Comparison of ENCODE assay signal across 17 cellular contexts in genomic region chr2:25347846-25348245, GRCh38. TPM values are rescaled to one million over a fixed set of nuclear protein-coding genes. Genes with fewer than 3 reads are reported as not detected.
A peak's percentile ranks its signal among the peaks of the same experiment; 100 is the strongest.
DNase-seq lines count a peak whose midpoint lies in the region; ATAC-seq, FAIRE-seq and TF ChIP-seq lines count a peak whose summit lies in the region.
"Had no signal": no experiment of that assay in that cellular context is flagged by ENCODE, and none has a peak within 500 bp of the region (broad histone marks: within the 10 kb centered on the region; RNA-seq: fewer than 3 reads in every experiment).

No MANE protein-coding gene starts in this region.

- H3K4me3 ChIP-seq in fibroblast of lung (replicated peaks in 1 of 4; ENCODE audit: control extremely low read depth in 1 of 4, insufficient read depth in 1 of 4, low read depth in 3 of 4, low read length in 4 of 4) = no peak overlapping the region
- no peak overlapping the region for H3K4me3 ChIP-seq in gastrocnemius medialis
- H3K4me3 ChIP-seq: body of pancreas, colonic mucosa, skin epidermis, tibial artery had no signal

- no peak for ATAC-seq in activated CD8-positive, alpha-beta T cell treated with anti-CD3 and anti-CD28 coated beads for 36 hours
- no peak for ATAC-seq in stimulated activated naive B cell treated with anti-CD40 and anti-IgM and Interleukin-4, amounts not matched to agents 10 μg/mL and 1 μg/mL and 100 μg/mL, for 72 hours (replicated peaks)
- no peak for ATAC-seq in gastrocnemius medialis
- ATAC-seq: body of pancreas had no signal

- H3K4me1 ChIP-seq in fibroblast of lung (ENCODE audit: control insufficient read depth, extremely low read depth, insufficient read depth, low read length) (peaks cover 8% of the 10 kb centered on the region), gastrocnemius medialis (peaks cover 0 to 8% of the 10 kb centered on the region in 2 donors)
- H3K4me1 ChIP-seq: colonic mucosa, parathyroid adenoma had no signal

- POLR2A ChIA-PET in activated CD4-positive, alpha-beta memory T cell treated with anti-CD3 and anti-CD28 coated beads for 36 hours (lab: Charles Lee) = interaction anchor here (1.1 to 1.9 kb wide), 2 partner anchors 14 to 33 kb away, joined by 4 to 7 read pairs; no protein-coding TSS in a partner anchor
- POLR2A ChIA-PET in activated CD4-positive, alpha-beta memory T cell treated with anti-CD3 and anti-CD28 coated beads, Interleukin-2, amount 10 ng/mL, durations not matched to agents 7 days and 5 days (lab: Charles Lee) = interaction anchor here (0.9 to 2.3 kb wide), 2 partner anchors 33 to 53 kb away, joined by 4 to 5 read pairs; no protein-coding TSS in a partner anchor
- POLR2A ChIA-PET in activated CD8-positive, alpha-beta T cell treated with anti-CD3 and anti-CD28 coated beads for 36 hours (lab: Charles Lee) = interaction anchor here (0.9 to 3.2 kb wide), 7 partner anchors 14 to 105 kb away, joined by 3 to 17 read pairs (median 5); no protein-coding TSS in a partner anchor

- peaks cover 1% of the 10 kb centered on the region for H3K27me3 Mint-ChIP-seq in activated CD4-positive, alpha-beta memory T cell treated with anti-CD3 and anti-CD28 coated beads for 36 hours
- H3K27me3 Mint-ChIP-seq in activated CD4-positive, alpha-beta memory T cell treated with anti-CD3 and anti-CD28 coated beads, Interleukin-2, amount 10 ng/mL, durations not matched to agents 7 days and 5 days = peaks cover 10% of the 10 kb centered on the region
- peaks cover 4% of the 10 kb centered on the region for H3K27me3 Mint-ChIP-seq in activated CD8-positive, alpha-beta T cell treated with anti-CD3 and anti-CD28 coated beads for 36 hours
- peaks cover 5 to 8% of the 10 kb centered on the region in 2 donors for H3K27me3 Mint-ChIP-seq in stimulated activated naive B cell treated with anti-CD40 and anti-IgM and Interleukin-4, amounts not matched to agents 10 μg/mL and 1 μg/mL and 100 μg/mL, for 72 hours

- H3K27me3 ChIP-seq in fibroblast of lung (ENCODE audit: control insufficient read depth, insufficient read depth, low read length) = no peaks in the 10 kb centered on the region
- H3K27me3 ChIP-seq in gastrocnemius medialis = no peaks in the 10 kb centered on the region
- H3K27me3 ChIP-seq: body of pancreas, colonic mucosa, tibial artery had no signal

- H3K9ac ChIP-seq in fibroblast of lung (ENCODE audit: insufficient read depth, low read length) = no peak overlapping the region
- H3K9ac ChIP-seq: parathyroid adenoma had no signal

- H3K9me3 ChIP-seq in fibroblast of lung (ENCODE audit: control insufficient read depth, insufficient read depth, low read depth, low read length) (no peaks in the 10 kb centered on the region), gastrocnemius medialis (no peaks in the 10 kb centered on the region)
- H3K9me3 ChIP-seq: body of pancreas, colonic mucosa, tibial artery had no signal

- intact Hi-C loops in activated CD4-positive, alpha-beta memory T cell treated with anti-CD3 and anti-CD28 coated beads for 36 hours (cut with micrococcal nuclease) = loop anchor here (1.0 kb wide), 1 partner anchor 14 kb away; no protein-coding TSS in a partner anchor
- intact Hi-C loops in activated CD8-positive, alpha-beta T cell treated with anti-CD3 and anti-CD28 coated beads for 36 hours (cut with micrococcal nuclease) = no loop called here
- intact Hi-C loops in gastrocnemius medialis (cut with DNase I; ENCODE audit: low total_unique reads) = loop anchor here (10.0 kb wide), 1 partner anchor 373 kb away; the partner anchor contains the start of gene DNAJC27

- peak overlapping the region; percentile 9 for H3K27ac Mint-ChIP-seq in activated CD4-positive, alpha-beta memory T cell treated with anti-CD3 and anti-CD28 coated beads for 36 hours
- no peak overlapping the region for H3K27ac Mint-ChIP-seq in activated CD4-positive, alpha-beta memory T cell treated with anti-CD3 and anti-CD28 coated beads, Interleukin-2, amount 10 ng/mL, durations not matched to agents 7 days and 5 days
- peak overlapping the region; percentile 89 for H3K27ac Mint-ChIP-seq in activated CD8-positive, alpha-beta T cell treated with anti-CD3 and anti-CD28 coated beads for 36 hours
- peak overlapping the region; percentile 57 for H3K27ac Mint-ChIP-seq in stimulated activated naive B cell treated with anti-CD40 and anti-IgM and Interleukin-4, amounts not matched to agents 10 μg/mL and 1 μg/mL and 100 μg/mL, for 72 hours

- H3K36me3 ChIP-seq in fibroblast of lung (ENCODE audit: control insufficient read depth, insufficient read depth, low read length) (no peaks in the 10 kb centered on the region), gastrocnemius medialis (no peaks in the 10 kb centered on the region)
- H3K36me3 ChIP-seq: colonic mucosa, tibial artery had no signal

- H3K27ac ChIP-seq in fibroblast of lung (ENCODE audit: insufficient read depth, low read length) = no peak overlapping the region
- no peak overlapping the region for H3K27ac ChIP-seq in gastrocnemius medialis
- H3K27ac ChIP-seq: body of pancreas, colonic mucosa, parathyroid adenoma, skin epidermis, tibial artery had no signal

- in situ Hi-C loops in G401 (cut with HindIII; ENCODE audit: low sequenced_read_pairs) = no loop called here
- in situ Hi-C loops in gastrocnemius medialis (cut with MboI; ENCODE audit: low sequenced_read_pairs in 4 of 4) = loop anchor here in 1 of 4 donors (5.0 kb wide), 1 partner anchor 174 kb away; no protein-coding TSS in a partner anchor

- no peak overlapping the region for H3K4me2 ChIP-seq in fibroblast of lung (ENCODE audit: extremely low read depth, insufficient read depth, low read length)

- no peak overlapping the region for H2AFZ ChIP-seq in fibroblast of lung (ENCODE audit: low read length)
- H2AFZ ChIP-seq: parathyroid adenoma had no signal

- H3K79me2 ChIP-seq in fibroblast of lung (ENCODE audit: control insufficient read depth, insufficient read depth, low read length) = no peaks in the 10 kb centered on the region
- H3K79me2 ChIP-seq: parathyroid adenoma had no signal

- TF ChIP-seq CTCF in activated CD8-positive, alpha-beta T cell treated with anti-CD3 and anti-CD28 coated beads for 36 hours (IDR thresholded peaks at IDR 0.05) = no peak
- TF ChIP-seq CTCF in fibroblast of lung (conservative IDR thresholded peaks at IDR 0.05 in 1 of 2, IDR thresholded peaks at IDR 0.05 in 1 of 2; ENCODE audit: low read depth in 1 of 2, low read length in 2 of 2) (no peak), gastrocnemius medialis (IDR thresholded peaks at IDR 0.05 in 4 of 5, conservative IDR thresholded peaks at IDR 0.05 in 1 of 5) (no peak)

- H4K20me1 ChIP-seq in fibroblast of lung (ENCODE audit: control insufficient read depth, extremely low read depth, insufficient read depth, low read length) = no peaks in the 10 kb centered on the region

- DNase-seq in activated CD4-positive, alpha-beta memory T cell treated with anti-CD3 and anti-CD28 coated beads for 36 hours = no peak
- no peak for DNase-seq in activated CD4-positive, alpha-beta memory T cell treated with anti-CD3 and anti-CD28 coated beads, Interleukin-2, amount 10 ng/mL, durations not matched to agents 7 days and 5 days
- DNase-seq in activated CD8-positive, alpha-beta T cell treated with anti-CD3 and anti-CD28 coated beads for 36 hours = no peak
- DNase-seq in fibroblast of lung (ENCODE audit: low read depth in 2 of 2) = peak; percentile 51 to 68
- no peak for DNase-seq in stimulated activated naive B cell treated with anti-CD40 and anti-IgM and Interleukin-4, amounts not matched to agents 10 μg/mL and 1 μg/mL and 100 μg/mL, for 72 hours
- no peak for DNase-seq in RCC 7860 (ENCODE audit: low spot score)
- no peak for DNase-seq in G401 (ENCODE audit: low spot score)
- DNase-seq in gastrocnemius medialis = no peak
- DNase-seq: body of pancreas; CD8-positive, alpha-beta T cell; colonic mucosa; NCI-H1436 treated with DMSO at 0.1 percent for 48 hours; NCI-H82; tibial artery had no signal

- no peaks in the 10 kb centered on the region for H3K36me3 Mint-ChIP-seq in activated CD4-positive, alpha-beta memory T cell treated with anti-CD3 and anti-CD28 coated beads for 36 hours
- no peaks in the 10 kb centered on the region for H3K36me3 Mint-ChIP-seq in activated CD4-positive, alpha-beta memory T cell treated with anti-CD3 and anti-CD28 coated beads, Interleukin-2, amount 10 ng/mL, durations not matched to agents 7 days and 5 days (ENCODE audit: low read depth)
- no peaks in the 10 kb centered on the region for H3K36me3 Mint-ChIP-seq in activated CD8-positive, alpha-beta T cell treated with anti-CD3 and anti-CD28 coated beads for 36 hours (ENCODE audit: low read depth)
- peaks cover 0 to 4% of the 10 kb centered on the region in 2 donors for H3K36me3 Mint-ChIP-seq in stimulated activated naive B cell treated with anti-CD40 and anti-IgM and Interleukin-4, amounts not matched to agents 10 μg/mL and 1 μg/mL and 100 μg/mL, for 72 hours
- H3K36me3 Mint-ChIP-seq: CD8-positive, alpha-beta T cell had no signal

- no peaks in the 10 kb centered on the region for H3K9me3 Mint-ChIP-seq in activated CD4-positive, alpha-beta memory T cell treated with anti-CD3 and anti-CD28 coated beads for 36 hours
- H3K9me3 Mint-ChIP-seq in activated CD4-positive, alpha-beta memory T cell treated with anti-CD3 and anti-CD28 coated beads, Interleukin-2, amount 10 ng/mL, durations not matched to agents 7 days and 5 days = no peaks in the 10 kb centered on the region
- no peaks in the 10 kb centered on the region for H3K9me3 Mint-ChIP-seq in activated CD8-positive, alpha-beta T cell treated with anti-CD3 and anti-CD28 coated beads for 36 hours
- peaks cover 4 to 5% of the 10 kb centered on the region in 2 donors for H3K9me3 Mint-ChIP-seq in stimulated activated naive B cell treated with anti-CD40 and anti-IgM and Interleukin-4, amounts not matched to agents 10 μg/mL and 1 μg/mL and 100 μg/mL, for 72 hours
- H3K9me3 Mint-ChIP-seq: CD8-positive, alpha-beta T cell had no signal

- no peak overlapping the region for H3K4me3 Mint-ChIP-seq in activated CD4-positive, alpha-beta memory T cell treated with anti-CD3 and anti-CD28 coated beads for 36 hours
- H3K4me3 Mint-ChIP-seq in activated CD4-positive, alpha-beta memory T cell treated with anti-CD3 and anti-CD28 coated beads, Interleukin-2, amount 10 ng/mL, durations not matched to agents 7 days and 5 days = no peak overlapping the region
- peak overlapping the region; percentile 39 for H3K4me3 Mint-ChIP-seq in activated CD8-positive, alpha-beta T cell treated with anti-CD3 and anti-CD28 coated beads for 36 hours
- H3K4me3 Mint-ChIP-seq in stimulated activated naive B cell treated with anti-CD40 and anti-IgM and Interleukin-4, amounts not matched to agents 10 μg/mL and 1 μg/mL and 100 μg/mL, for 72 hours = no peak overlapping the region
- H3K4me3 Mint-ChIP-seq: CD8-positive, alpha-beta T cell had no signal

- TF ChIP-seq POLR2A in gastrocnemius medialis (IDR thresholded peaks at IDR 0.05) = no peak

- FAIRE-seq in RCC 7860 (lab: Jason Lieb, UNC) = no peak
- FAIRE-seq: A204.1 had no signal

- peaks cover 32% of the 10 kb centered on the region for H3K4me1 Mint-ChIP-seq in activated CD4-positive, alpha-beta memory T cell treated with anti-CD3 and anti-CD28 coated beads for 36 hours (ENCODE audit: low read depth)
- H3K4me1 Mint-ChIP-seq in activated CD4-positive, alpha-beta memory T cell treated with anti-CD3 and anti-CD28 coated beads, Interleukin-2, amount 10 ng/mL, durations not matched to agents 7 days and 5 days = peaks cover 23% of the 10 kb centered on the region
- peaks cover 53% of the 10 kb centered on the region for H3K4me1 Mint-ChIP-seq in activated CD8-positive, alpha-beta T cell treated with anti-CD3 and anti-CD28 coated beads for 36 hours (ENCODE audit: low read depth)
- H3K4me1 Mint-ChIP-seq in stimulated activated naive B cell treated with anti-CD40 and anti-IgM and Interleukin-4, amounts not matched to agents 10 μg/mL and 1 μg/mL and 100 μg/mL, for 72 hours = peaks cover 13 to 21% of the 10 kb centered on the region in 2 donors

- CTCF ChIA-PET in activated CD4-positive, alpha-beta memory T cell treated with anti-CD3 and anti-CD28 coated beads for 36 hours (lab: Charles Lee) = interaction anchor here (1.6 kb wide), 1 partner anchor 14 kb away, joined by 8 read pairs; no protein-coding TSS in a partner anchor
- CTCF ChIA-PET in activated CD4-positive, alpha-beta memory T cell treated with anti-CD3 and anti-CD28 coated beads, Interleukin-2, amount 10 ng/mL, durations not matched to agents 7 days and 5 days (lab: Charles Lee) = interaction anchor here (6.1 kb wide), 1 partner anchor 15 kb away, joined by 43 read pairs; no protein-coding TSS in a partner anchor
- CTCF ChIA-PET in activated CD8-positive, alpha-beta T cell treated with anti-CD3 and anti-CD28 coated beads for 36 hours (lab: Charles Lee) = interaction anchor here (0.8 to 7.0 kb wide), 6 partner anchors 11 to 74 kb away, joined by 3 to 69 read pairs (median 5); no protein-coding TSS in a partner anchor

RNA-seq across cellular contexts. Expression of gene DNMT3A, which starts 6.1 kb away (rescaled TPM):
- 10 to 100 TPM; 52.0 to 52.5 TPM for total RNA-seq in activated CD4-positive, alpha-beta memory T cell treated with anti-CD3 and anti-CD28 coated beads for 36 hours
- total RNA-seq in activated CD4-positive, alpha-beta memory T cell treated with anti-CD3 and anti-CD28 coated beads, Interleukin-2, amount 10 ng/mL, durations not matched to agents 7 days and 5 days = 10 to 100 TPM; 43.2 to 45.5 TPM
- total RNA-seq in activated CD8-positive, alpha-beta T cell treated with anti-CD3 and anti-CD28 coated beads for 36 hours = 10 to 100 TPM; 84.8 to 97.8 TPM
- total RNA-seq in fibroblast of lung (16.9 and 19.7 TPM in 2 replicates), gastrocnemius medialis (10 to 100 TPM in 1 of 4 donors, 1 to 10 TPM in 3; 5.9 to 14.1 (median 8.0) TPM)
- 3.6 and 3.7 TPM in 2 replicates for polyA plus RNA-seq in fibroblast of lung
- polyA plus RNA-seq in fibroblast of lung (2012) = 6.9 and 8.6 TPM in 2 replicates
- polyA minus RNA-seq in fibroblast of lung (ENCODE audit: low replicate concordance) = 6.6 and 44.1 TPM in 2 replicates
- 11.5 and 11.8 TPM in 2 replicates for total RNA-seq in G401 (2014; rRNA removed; shearing (Covaris generic))

Comparison
In these comparisons a context has a peak if more than half of its experiments do, and no peak if none do; other contexts are left out.
1. DNase-seq: peak in fibroblast of lung (2 of 2); none in activated CD4-positive, alpha-beta memory T cell treated with anti-CD3 and anti-CD28 coated beads for 36 hours (single experiment), activated CD4-positive, alpha-beta memory T cell treated with anti-CD3 and anti-CD28 coated beads, Interleukin-2, amount 10 ng/mL, durations not matched to agents 7 days and 5 days (single experiment), activated CD8-positive, alpha-beta T cell treated with anti-CD3 and anti-CD28 coated beads for 36 hours (single experiment), stimulated activated naive B cell treated with anti-CD40 and anti-IgM and Interleukin-4, amounts not matched to agents 10 μg/mL and 1 μg/mL and 100 μg/mL, for 72 hours (single experiment), RCC 7860 (single experiment), G401 (single experiment) and gastrocnemius medialis (0 of 2).